ENCODE assay signal across 9 cellular contexts in the genomic region with DNA sequence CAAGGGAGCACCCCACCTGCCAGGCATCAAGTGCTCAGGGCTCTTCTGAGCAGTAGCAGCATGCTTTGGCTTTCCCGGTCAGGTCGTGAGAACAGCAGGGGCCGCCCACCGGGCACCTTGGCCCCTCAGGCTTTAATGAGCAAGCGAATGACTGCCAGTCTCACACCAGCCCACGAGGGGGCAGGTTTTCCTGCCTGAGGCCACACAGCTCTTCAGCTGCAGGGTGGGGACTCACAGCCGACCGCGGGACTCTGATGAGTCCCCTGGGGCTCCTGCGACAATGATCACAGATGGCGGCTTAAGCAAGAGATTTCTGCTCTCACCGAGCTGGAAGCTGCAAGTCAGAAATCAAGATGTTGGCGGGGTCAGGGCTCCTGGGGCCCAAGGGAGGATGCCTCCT. TPM values are rescaled to one million over a fixed set of nuclear protein-coding genes. Genes with fewer than 3 reads are reported as not detected.
A peak's percentile ranks its signal among the peaks of the same experiment; 100 is the strongest.
DNase-seq lines count a peak whose midpoint lies in the region; ATAC-seq and TF ChIP-seq lines count a peak whose summit lies in the region.
"Had no signal": no experiment of that assay in that cellular context is flagged by ENCODE, and none has a peak within 500 bp of the region (broad histone marks: within the 10 kb centered on the region; RNA-seq: fewer than 3 reads in every experiment).

No MANE protein-coding gene starts in this region.

- POLR2A ChIA-PET in AG04449 (lab: Yijun Ruan, JAX), result no interaction called here

- H3K4me3 ChIP-seq in AG04449 (ENCODE audit: low read depth, low read length), result no peak overlapping the region

- no peak overlapping the region for H3K27ac Mint-ChIP-seq in endothelial cell (ENCODE audit: unreplicated experiment)
- H3K27ac Mint-ChIP-seq: stimulated activated naive CD8-positive, alpha-beta T cell treated with anti-CD3 and anti-CD28 coated beads, Interleukin-15, Interleukin-2, amounts not matched to agents 100 ng/mL and 50 ng/mL, for 24 hours had no signal

- peak; percentile 51 for TF ChIP-seq CTCF in AG04449 (IDR thresholded peaks at IDR 0.05; ENCODE audit: insufficient read depth, low read length, missing control alignments)
- peak; percentile 64 for TF ChIP-seq CTCF in GM12872 (IDR thresholded peaks at IDR 0.05; ENCODE audit: insufficient read depth, low read depth, low read length)
- peak; percentile 76 for TF ChIP-seq CTCF in endothelial cell (IDR thresholded peaks at IDR 0.05; ENCODE audit: unreplicated experiment)

- ATAC-seq in GM21526 (IDR thresholded peaks at IDR 0.05; ENCODE audit: low FRiP score, unreplicated experiment), result no peak

- no peaks in the 10 kb centered on the region for H3K9me3 Mint-ChIP-seq in endothelial cell (ENCODE audit: unreplicated experiment)
- H3K9me3 Mint-ChIP-seq: stimulated activated naive CD8-positive, alpha-beta T cell treated with anti-CD3 and anti-CD28 coated beads, Interleukin-15, Interleukin-2, amounts not matched to agents 100 ng/mL and 50 ng/mL, for 24 hours had no signal

- H3K27me3 Mint-ChIP-seq in endothelial cell (ENCODE audit: unreplicated experiment), result peaks cover 2% of the 10 kb centered on the region

- no peaks in the 10 kb centered on the region for H3K36me3 Mint-ChIP-seq in endothelial cell (ENCODE audit: low read depth, unreplicated experiment)

- CTCF ChIA-PET in AG04449 (lab: Yijun Ruan, JAX), result interaction anchor here (1.2 to 2.2 kb wide), 3 partner anchors 9 to 172 kb away, joined by 3 to 9 read pairs (median 5); no protein-coding TSS in a partner anchor

- H3K4me1 Mint-ChIP-seq in endothelial cell (ENCODE audit: unreplicated experiment), result no peaks in the 10 kb centered on the region

- DNase-seq in AG04449 (ENCODE audit: low read depth, low spot score), result no peak
- DNase-seq in NCI-H526 (lab: John Stamatoyannopoulos, UW), result peak; percentile 68 to 85
- DNase-seq in endothelial cell (ENCODE audit: low spot score), result peak; percentile 79
- peak; percentile 45 for DNase-seq in stimulated activated CD8-positive, alpha-beta memory T cell treated with anti-CD3 and anti-CD28 coated beads, Interleukin-4, amount 100 ng/mL, for 48 hours
- DNase-seq in CD1c-positive myeloid dendritic cell (ENCODE audit: extremely low spot score), result no peak
- DNase-seq in GM19240 (ENCODE audit: insufficient read length, low spot score), result no peak

- no peak overlapping the region for H3K4me3 Mint-ChIP-seq in endothelial cell (ENCODE audit: unreplicated experiment)
- H3K4me3 Mint-ChIP-seq: stimulated activated naive CD8-positive, alpha-beta T cell treated with anti-CD3 and anti-CD28 coated beads, Interleukin-15, Interleukin-2, amounts not matched to agents 100 ng/mL and 50 ng/mL, for 24 hours had no signal

RNA-seq across cellular contexts. Expression of gene FGF19, which starts 14.3 kb away (rescaled TPM):
- not detected for total RNA-seq in endothelial cell (ENCODE audit: unreplicated experiment)

RNA-seq across cellular contexts. Expression of gene LTO1, which starts 43.0 kb away (rescaled TPM):
- total RNA-seq in endothelial cell (ENCODE audit: unreplicated experiment), result 23.3 TPM

RNA-seq across cellular contexts. Expression of gene FGF4, which starts 57.0 kb away (rescaled TPM):
- not detected for total RNA-seq in endothelial cell (ENCODE audit: unreplicated experiment)

Comparison
In these comparisons a context has a peak if more than half of its experiments do, and no peak if none do; other contexts are left out.
1. DNase-seq: peak in NCI-H526 (2 of 2), endothelial cell (single experiment) and stimulated activated CD8-positive, alpha-beta memory T cell treated with anti-CD3 and anti-CD28 coated beads, Interleukin-4, amount 100 ng/mL, for 48 hours (single experiment); none in AG04449 (single experiment), CD1c-positive myeloid dendritic cell (single experiment) and GM19240 (single experiment).
2. Peak in every context shown above with its lines, with median percentiles within 50 percentile points of each other: CTCF ChIP-seq.